ENCODE assay signal across 7 cellular contexts in genomic region chr16:47724386-47724785, GRCh38.
"Had no signal": no experiment of that assay in that cellular context is flagged by ENCODE, and none has a peak within 500 bp of the region (broad histone marks: within the 10 kb centered on the region; RNA-seq: fewer than 3 reads in every experiment).

No MANE protein-coding gene starts in this region.

- FAIRE-seq: G401.6, GM12878, GM12891, GM18507, GM19239 had no signal

- ATAC-seq: GM12878 had no signal

- H3K4me3 ChIP-seq: GM12878 had no signal

- DNase-seq: GDM1, GF-D8 had no signal
